8 cellular contexts compared by ENCODE assay signal in genomic region chr2:194867328-194867727, GRCh38.
A peak's percentile ranks its signal among the peaks of the same experiment; 100 is the strongest.
DNase-seq lines count a peak whose midpoint lies in the region; ATAC-seq and TF ChIP-seq lines count a peak whose summit lies in the region.

No MANE protein-coding gene starts in this region.

- H3K36me3 ChIP-seq in upper lobe of right lung: no peaks in the 10 kb centered on the region

- no peaks in the 10 kb centered on the region for H3K27me3 ChIP-seq in upper lobe of right lung

- no peaks in the 10 kb centered on the region for H3K4me1 ChIP-seq in upper lobe of right lung

- no peak overlapping the region for H3K27ac ChIP-seq in upper lobe of right lung

- DNase-seq in Caki2 (ENCODE audit: low read depth) (peak; percentile 16), NCI-H2081 (lab: John Stamatoyannopoulos, UW) (peak; percentile 45), cerebellum (ENCODE audit: low spot score) (peak; percentile 13), upper lobe of right lung (no peak)
- DNase-seq in activated CD4-positive, CD25-positive, alpha-beta regulatory T cell treated with anti-CD3 and anti-CD28 coated beads, Interleukin-2, amount 50 U/mL, for 72 hours: no peak

- intact Hi-C loops in upper lobe of right lung (cut with DNase I): no loop called here

- peak; percentile 37 for TF ChIP-seq CTCF in upper lobe of right lung (IDR thresholded peaks at IDR 0.05)

- H3K9me3 ChIP-seq in upper lobe of right lung: no peaks in the 10 kb centered on the region

- in situ Hi-C loops in Caki2 (cut with HindIII; ENCODE audit: low pct_unique_long_range_greater_than_20kb, low sequenced_read_pairs): no loop called here

- H3K4me3 ChIP-seq in upper lobe of right lung: no peak overlapping the region

- ATAC-seq in GM21723 (IDR thresholded peaks at IDR 0.05; ENCODE audit: unreplicated experiment) (peak; percentile 67), upper lobe of right lung (no peak), GM19023 (IDR thresholded peaks at IDR 0.05; ENCODE audit: unreplicated experiment) (no peak), HG03521 (IDR thresholded peaks at IDR 0.05; ENCODE audit: unreplicated experiment) (no peak)

Comparison
In these comparisons a context has a peak if more than half of its experiments do, and no peak if none do; other contexts are left out.
1. DNase-seq: peak in Caki2 (single experiment), NCI-H2081 (2 of 2) and cerebellum (single experiment); none in upper lobe of right lung (single experiment) and activated CD4-positive, CD25-positive, alpha-beta regulatory T cell treated with anti-CD3 and anti-CD28 coated beads, Interleukin-2, amount 50 U/mL, for 72 hours (single experiment).